In genomic region chr22:25485626-25486545, GRCh38 we compare ENCODE assay signal across 15 cellular contexts.
A peak's percentile ranks its signal among the peaks of the same experiment; 100 is the strongest.
DNase-seq lines count a peak whose midpoint lies in the region; ATAC-seq and TF ChIP-seq lines count a peak whose summit lies in the region.
"Had no signal": no experiment of that assay in that cellular context is flagged by ENCODE, and none has a peak within 500 bp of the region (broad histone marks: within the 10 kb centered on the region; RNA-seq: fewer than 3 reads in every experiment).

No MANE protein-coding gene starts in this region.

- peaks cover 34% of the 10 kb centered on the region for H3K4me1 Mint-ChIP-seq in activated naive CD4-positive, alpha-beta T cell treated with anti-CD3 and anti-CD28 coated beads for 36 hours (ENCODE audit: low read depth)
- H3K4me1 Mint-ChIP-seq in T-helper 2 cell treated with Interferon-gamma antibody and Interleukin-4, amounts not matched to agents 5 μg/mL and 100 μg/mL, for 36 hours (ENCODE audit: low read depth), result peaks cover 24% of the 10 kb centered on the region
- H3K4me1 Mint-ChIP-seq in stimulated activated naive CD8-positive, alpha-beta T cell treated with anti-CD3 and anti-CD28 coated beads, Interleukin-15, Interleukin-2, amounts not matched to agents 100 ng/mL and 50 ng/mL, for 24 hours (ENCODE audit: low read depth), result peaks cover 69% of the 10 kb centered on the region
- peaks cover 53% of the 10 kb centered on the region for H3K4me1 Mint-ChIP-seq in Calu3 (ENCODE audit: low read depth, unreplicated experiment)

- ATAC-seq in HG02763 (IDR thresholded peaks at IDR 0.05; ENCODE audit: unreplicated experiment), result peak; percentile 60

- intact Hi-C loops in activated naive CD4-positive, alpha-beta T cell treated with anti-CD3 and anti-CD28 coated beads for 36 hours (cut with micrococcal nuclease), result no loop called here
- intact Hi-C loops in Calu3 (cut with micrococcal nuclease; ENCODE audit: unreplicated experiment), result no loop called here

- CTCF ChIA-PET in activated naive CD4-positive, alpha-beta T cell treated with anti-CD3 and anti-CD28 coated beads for 36 hours (lab: Charles Lee), result interaction anchor here (1.0 kb wide), 1 partner anchor 287 kb away, joined by 4 read pairs; no protein-coding TSS in a partner anchor
- CTCF ChIA-PET in Calu3 (lab: Charles Lee), result no interaction called here

- BruUV-seq in Calu3 (replicated peaks; lab: Mats Ljungman, UMichigan), result no TSS peak

- TF ChIP-seq CTCF in Calu3 (IDR thresholded peaks at IDR 0.05; ENCODE audit: unreplicated experiment), result no peak

- peak; percentile 28 for DNase-seq in activated naive CD4-positive, alpha-beta T cell treated with anti-CD3 and anti-CD28 coated beads for 36 hours
- DNase-seq in activated naive CD4-positive, alpha-beta T cell (lab: John Stamatoyannopoulos, UW), result no peak
- DNase-seq in T-helper 2 cell treated with Interferon-gamma antibody and Interleukin-4, amounts not matched to agents 5 μg/mL and 100 μg/mL, for 36 hours (ENCODE audit: low spot score), result peak; percentile 64
- DNase-seq in Calu3 (no peak), SKM-1 (lab: John Stamatoyannopoulos, UW; ENCODE audit: unreplicated experiment) (no peak), islet precursor cell (no peak)
- DNase-seq: AML-193; caudate nucleus; esophagus squamous epithelium; GOT3; SHP77; small intestine; stimulated activated naive CD4-positive, alpha-beta T cell treated with Interleukin-2 at 50 U/mL for 16 hours had no signal

- H3K27ac Mint-ChIP-seq in activated naive CD4-positive, alpha-beta T cell treated with anti-CD3 and anti-CD28 coated beads for 36 hours, result peak overlapping the region; percentile 39
- H3K27ac Mint-ChIP-seq in T-helper 2 cell treated with Interferon-gamma antibody and Interleukin-4, amounts not matched to agents 5 μg/mL and 100 μg/mL, for 36 hours, result peak overlapping the region; percentile 32
- peak overlapping the region; percentile 84 for H3K27ac Mint-ChIP-seq in stimulated activated naive CD8-positive, alpha-beta T cell treated with anti-CD3 and anti-CD28 coated beads, Interleukin-15, Interleukin-2, amounts not matched to agents 100 ng/mL and 50 ng/mL, for 24 hours
- H3K27ac Mint-ChIP-seq in Calu3 (ENCODE audit: unreplicated experiment), result no peak overlapping the region

- H3K9me3 Mint-ChIP-seq in activated naive CD4-positive, alpha-beta T cell treated with anti-CD3 and anti-CD28 coated beads for 36 hours, result peaks cover 3% of the 10 kb centered on the region
- H3K9me3 Mint-ChIP-seq in T-helper 2 cell treated with Interferon-gamma antibody and Interleukin-4, amounts not matched to agents 5 μg/mL and 100 μg/mL, for 36 hours, result peaks cover under 1% of the 10 kb centered on the region
- peaks cover 4% of the 10 kb centered on the region for H3K9me3 Mint-ChIP-seq in stimulated activated naive CD8-positive, alpha-beta T cell treated with anti-CD3 and anti-CD28 coated beads, Interleukin-15, Interleukin-2, amounts not matched to agents 100 ng/mL and 50 ng/mL, for 24 hours
- no peaks in the 10 kb centered on the region for H3K9me3 Mint-ChIP-seq in Calu3 (ENCODE audit: low read depth, unreplicated experiment)

- peaks cover 53% of the 10 kb centered on the region for H3K36me3 Mint-ChIP-seq in activated naive CD4-positive, alpha-beta T cell treated with anti-CD3 and anti-CD28 coated beads for 36 hours (ENCODE audit: low read depth)
- peaks cover 37% of the 10 kb centered on the region for H3K36me3 Mint-ChIP-seq in T-helper 2 cell treated with Interferon-gamma antibody and Interleukin-4, amounts not matched to agents 5 μg/mL and 100 μg/mL, for 36 hours (ENCODE audit: low read depth)
- peaks cover 28% of the 10 kb centered on the region for H3K36me3 Mint-ChIP-seq in stimulated activated naive CD8-positive, alpha-beta T cell treated with anti-CD3 and anti-CD28 coated beads, Interleukin-15, Interleukin-2, amounts not matched to agents 100 ng/mL and 50 ng/mL, for 24 hours (ENCODE audit: low read depth)
- peaks cover 28% of the 10 kb centered on the region for H3K36me3 Mint-ChIP-seq in Calu3 (ENCODE audit: insufficient read depth, unreplicated experiment)

- no peak overlapping the region for H3K4me3 Mint-ChIP-seq in activated naive CD4-positive, alpha-beta T cell treated with anti-CD3 and anti-CD28 coated beads for 36 hours
- H3K4me3 Mint-ChIP-seq in T-helper 2 cell treated with Interferon-gamma antibody and Interleukin-4, amounts not matched to agents 5 μg/mL and 100 μg/mL, for 36 hours, result no peak overlapping the region
- peak overlapping the region; percentile 47 for H3K4me3 Mint-ChIP-seq in stimulated activated naive CD8-positive, alpha-beta T cell treated with anti-CD3 and anti-CD28 coated beads, Interleukin-15, Interleukin-2, amounts not matched to agents 100 ng/mL and 50 ng/mL, for 24 hours
- H3K4me3 Mint-ChIP-seq in Calu3 (ENCODE audit: low read depth, unreplicated experiment), result no peak overlapping the region

- H3K27me3 Mint-ChIP-seq in activated naive CD4-positive, alpha-beta T cell treated with anti-CD3 and anti-CD28 coated beads for 36 hours (ENCODE audit: low read depth), result no peaks in the 10 kb centered on the region
- no peaks in the 10 kb centered on the region for H3K27me3 Mint-ChIP-seq in T-helper 2 cell treated with Interferon-gamma antibody and Interleukin-4, amounts not matched to agents 5 μg/mL and 100 μg/mL, for 36 hours (ENCODE audit: low read depth)
- H3K27me3 Mint-ChIP-seq in stimulated activated naive CD8-positive, alpha-beta T cell treated with anti-CD3 and anti-CD28 coated beads, Interleukin-15, Interleukin-2, amounts not matched to agents 100 ng/mL and 50 ng/mL, for 24 hours, result peaks cover 5% of the 10 kb centered on the region
- no peaks in the 10 kb centered on the region for H3K27me3 Mint-ChIP-seq in Calu3 (ENCODE audit: unreplicated experiment)

Comparison
In these comparisons a context has a peak if more than half of its experiments do, and no peak if none do; other contexts are left out.
1. DNase-seq: peak in activated naive CD4-positive, alpha-beta T cell treated with anti-CD3 and anti-CD28 coated beads for 36 hours (single experiment) and T-helper 2 cell treated with Interferon-gamma antibody and Interleukin-4, amounts not matched to agents 5 μg/mL and 100 μg/mL, for 36 hours (single experiment); none in activated naive CD4-positive, alpha-beta T cell (0 of 4), Calu3 (single experiment), SKM-1 (single experiment) and islet precursor cell (single experiment).